Comparison of ENCODE assay signal across 7 cellular contexts in genomic region chrX:147476008-147476407, GRCh38.
A peak's percentile ranks its signal among the peaks of the same experiment; 100 is the strongest.
DNase-seq lines count a peak whose midpoint lies in the region; ATAC-seq and TF ChIP-seq lines count a peak whose summit lies in the region.

No MANE protein-coding gene starts in this region.

- H3K27ac ChIP-seq in left lung, result no peak overlapping the region
- H3K27ac ChIP-seq in CD4-positive, alpha-beta T cell (ENCODE audit: low read depth, low read length), result no peak overlapping the region

- no peaks in the 10 kb centered on the region for H3K4me1 Mint-ChIP-seq in T-helper 17 cell
- H3K4me1 Mint-ChIP-seq in CD4-positive, alpha-beta T cell (ENCODE audit: low read depth), result no peaks in the 10 kb centered on the region

- no peaks in the 10 kb centered on the region for H3K27me3 ChIP-seq in left lung
- no peaks in the 10 kb centered on the region for H3K27me3 ChIP-seq in CD4-positive, alpha-beta T cell (ENCODE audit: control insufficient read depth, insufficient read depth, low read length)

- in situ Hi-C loops in SK-MEL-5 (cut with HindIII; ENCODE audit: low pct_unique_long_range_greater_than_20kb, low sequenced_read_pairs), result no loop called here

- no peak overlapping the region for H3K27ac Mint-ChIP-seq in T-helper 17 cell
- H3K27ac Mint-ChIP-seq in CD4-positive, alpha-beta T cell, result no peak overlapping the region

- H3K27me3 Mint-ChIP-seq in T-helper 17 cell, result no peaks in the 10 kb centered on the region
- H3K27me3 Mint-ChIP-seq in CD4-positive, alpha-beta T cell, result no peaks in the 10 kb centered on the region

- H3K9me3 ChIP-seq in left lung (no peaks in the 10 kb centered on the region), T-helper 17 cell (ENCODE audit: control insufficient read depth, low read length, poor library complexity, severe bottlenecking) (no peaks in the 10 kb centered on the region)
- no peaks in the 10 kb centered on the region for H3K9me3 ChIP-seq in CD4-positive, alpha-beta T cell (ENCODE audit: control insufficient read depth, low read length)

- intact Hi-C loops in left lung (cut with DNase I), result no loop called here
- intact Hi-C loops in CD4-positive, alpha-beta T cell (cut with DNase I, micrococcal nuclease), result no loop called here

- POLR2A ChIA-PET in HEK293T (lab: Yijun Ruan, JAX), result no interaction called here
- POLR2A ChIA-PET in CD4-positive, alpha-beta T cell (lab: Charles Lee), result no interaction called here

- no peaks in the 10 kb centered on the region for H3K4me1 ChIP-seq in left lung

- CTCF ChIA-PET in HEK293T (lab: Yijun Ruan, JAX), result interaction anchor here (0.6 to 1.0 kb wide), 3 partner anchors 20 to 1430 kb away, joined by 3 read pairs; no protein-coding TSS in a partner anchor
- CTCF ChIA-PET in CD4-positive, alpha-beta T cell (lab: Charles Lee), result interaction anchor here (0.6 to 0.7 kb wide), 2 partner anchors 9 to 328 kb away, joined by 3 read pairs; no protein-coding TSS in a partner anchor

- no peaks in the 10 kb centered on the region for H3K36me3 ChIP-seq in left lung

- no peak for TF ChIP-seq CTCF in left lung (IDR thresholded peaks at IDR 0.05)
- no peak for TF ChIP-seq CTCF in CD4-positive, alpha-beta T cell (IDR thresholded peaks at IDR 0.05)

- DNase-seq in GDM1 (lab: John Stamatoyannopoulos, UW) (peak; percentile 13), HEK293T (ENCODE audit: extremely low spot score) (peak; percentile 45), SK-MEL-5 (ENCODE audit: low read depth, low spot score) (peak; percentile 58), left lung (no peak), T-helper 17 cell (no peak)
- DNase-seq in CD4-positive, alpha-beta T cell, result no peak

- H3K9me3 Mint-ChIP-seq in CD4-positive, alpha-beta T cell, result no peaks in the 10 kb centered on the region

- ATAC-seq in left lung (peak; percentile 61), T-helper 17 cell (no peak), HG02759 (IDR thresholded peaks at IDR 0.05; ENCODE audit: unreplicated experiment) (no peak)
- no peak for ATAC-seq in CD4-positive, alpha-beta T cell (ENCODE audit: poor library complexity)

- no peak overlapping the region for H3K4me3 ChIP-seq in left lung

- no peak overlapping the region for H3K4me3 Mint-ChIP-seq in T-helper 17 cell
- no peak overlapping the region for H3K4me3 Mint-ChIP-seq in CD4-positive, alpha-beta T cell

- no peaks in the 10 kb centered on the region for H3K36me3 Mint-ChIP-seq in T-helper 17 cell (ENCODE audit: low read depth)
- no peaks in the 10 kb centered on the region for H3K36me3 Mint-ChIP-seq in CD4-positive, alpha-beta T cell (ENCODE audit: low read depth)

TF ChIP-seq in HEK293T, 16 proteins besides CTCF, POLR2A, EP300 and RAD21:
- TF ChIP-seq PKNOX1 (IDR thresholded peaks at IDR 0.05), result no peak
- no peak for TF ChIP-seq ELF4 (IDR thresholded peaks at IDR 0.05)
- no peak for TF ChIP-seq FOXK2 (IDR thresholded peaks at IDR 0.05)
- no peak for TF ChIP-seq ARNT (IDR thresholded peaks at IDR 0.05)
- TF ChIP-seq NFRKB (IDR thresholded peaks at IDR 0.05), result no peak
- no peak for TF ChIP-seq HDGF (IDR thresholded peaks at IDR 0.05; ENCODE audit: borderline replicate concordance)
- TF ChIP-seq BHLHE40 (IDR thresholded peaks at IDR 0.05; ENCODE audit: borderline replicate concordance), result no peak
- no peak for TF ChIP-seq SUZ12 (IDR thresholded peaks at IDR 0.05)

Comparison
In these comparisons a context has a peak if more than half of its experiments do, and no peak if none do; other contexts are left out.
1. DNase-seq: peak in GDM1 (single experiment), HEK293T (single experiment) and SK-MEL-5 (single experiment); none in left lung (0 of 2), T-helper 17 cell (0 of 3) and CD4-positive, alpha-beta T cell (0 of 10).